In genomic region chr20:62952373-62953166, GRCh38 we compare ENCODE assay signal across 8 cellular contexts. TPM values are rescaled to one million over a fixed set of nuclear protein-coding genes. Genes with fewer than 3 reads are reported as not detected.
DNase-seq lines count a peak whose midpoint lies in the region; ATAC-seq, FAIRE-seq and TF ChIP-seq lines count a peak whose summit lies in the region.

Gene SLC17A9, plus strand, starts transcription at chr20:62952709. Its CDS starts 122 bp downstream, at chr20:62952831.

- H3K4me1 Mint-ChIP-seq in brain = peaks cover 14% of the 10 kb centered on the region

- H3K36me3 ChIP-seq in kidney (ENCODE audit: control insufficient read depth in 1 of 2, insufficient read depth in 2 of 2, low read length in 2 of 2) = peaks cover 12 to 23% of the 10 kb centered on the region in 2 donors

- H3K4me3 ChIP-seq in kidney (ENCODE audit: low read length in 2 of 2) = no peak within 1 kb of the TSS

- no peak for FAIRE-seq in kidney (lab: Jason Lieb, UNC)

- H3K4me1 ChIP-seq in kidney (ENCODE audit: control insufficient read depth in 1 of 2, insufficient read depth in 1 of 2, low read depth in 1 of 2, low read length in 2 of 2) = peaks cover 0 to 18% of the 10 kb centered on the region in 2 donors

- no peak within 1 kb of the TSS for H3K4me3 Mint-ChIP-seq in brain

- ATAC-seq in HG02571 (IDR thresholded peaks at IDR 0.05; ENCODE audit: unreplicated experiment) = peak; percentile 62
- no peak for ATAC-seq in GM18517 (IDR thresholded peaks at IDR 0.05; ENCODE audit: unreplicated experiment)

- H3K27me3 Mint-ChIP-seq in brain = no peaks in the 10 kb centered on the region

- DNase-seq in OCI-M1 (lab: John Stamatoyannopoulos, UW) = peak; percentile 87
- peak; percentile 91 for DNase-seq in kidney
- DNase-seq in stimulated activated CD8-positive, alpha-beta memory T cell treated with anti-CD3 and anti-CD28 coated beads, Interleukin-4, amount 100 ng/mL, for 24 hours (ENCODE audit: low read depth) = peak; percentile 60
- DNase-seq in NCI-H526 treated with DMSO at 0.1 percent for 48 hours (lab: John Stamatoyannopoulos, UW) = no peak

- H3K9me3 Mint-ChIP-seq in brain = no peaks in the 10 kb centered on the region

- H3K27ac Mint-ChIP-seq in brain = peak within 1 kb of the TSS in 3 of 5 experiments; percentile 86 to 99 (median 92)

- H3K9ac ChIP-seq in kidney (ENCODE audit: low read length in 2 of 2) = peak within 1 kb of the TSS in 1 of 2 donors; percentile 48

- H3K27ac ChIP-seq in kidney (ENCODE audit: low read depth in 2 of 2, low read length in 2 of 2) = peak within 1 kb of the TSS; percentile 63 to 75

- intact Hi-C loops in kidney (cut with DNase I) = no loop called here

- TF ChIP-seq CTCF in GM12873 (IDR thresholded peaks at IDR 0.05; ENCODE audit: insufficient read depth, low read depth, low read length, missing control alignments) (peak; percentile 20), brain (conservative IDR thresholded peaks at IDR 0.05) (no peak), kidney (IDR thresholded peaks at IDR 0.05; ENCODE audit: borderline replicate concordance, extremely low read depth, insufficient read depth) (no peak)

- no peaks in the 10 kb centered on the region for H3K9me3 ChIP-seq in kidney (ENCODE audit: control insufficient read depth in 1 of 2, low read length in 2 of 2)

- peaks cover 33% of the 10 kb centered on the region for H3K36me3 Mint-ChIP-seq in brain

RNA-seq across cellular contexts. Expression of gene SLC17A9, which starts in this region (rescaled TPM):
- polyA plus RNA-seq in brain (ENCODE audit: insufficient read depth, low read depth, low replicate concordance) = 0.20 TPM
- 9.5 TPM for total RNA-seq in kidney
- polyA plus RNA-seq in kidney (ENCODE audit: insufficient read depth, low read depth, low replicate concordance) = 2.0 TPM
